8 cellular contexts compared by ENCODE assay signal in genomic region chr10:60944910-60945297, GRCh38. TPM values are rescaled to one million over a fixed set of nuclear protein-coding genes. Genes with fewer than 3 reads are reported as not detected.
DNase-seq lines count a peak whose midpoint lies in the region; ATAC-seq and TF ChIP-seq lines count a peak whose summit lies in the region.

No MANE protein-coding gene starts in this region.

- peak overlapping the region; percentile 66 to 86 (median 73) for H3K4me3 Mint-ChIP-seq in immature natural killer cell
- H3K4me3 Mint-ChIP-seq in stimulated activated memory B cell treated with anti-CD40 and anti-IgM and Interleukin-4, amounts not matched to agents 10 μg/mL and 1 μg/mL and 100 μg/mL, for 72 hours, result peak overlapping the region; percentile 86

- H3K27me3 Mint-ChIP-seq in immature natural killer cell (ENCODE audit: low read depth in 3 of 3), result peaks cover 7 to 14% (median 12%) of the 10 kb centered on the region in 3 donors
- H3K27me3 Mint-ChIP-seq in stimulated activated memory B cell treated with anti-CD40 and anti-IgM and Interleukin-4, amounts not matched to agents 10 μg/mL and 1 μg/mL and 100 μg/mL, for 72 hours, result peaks cover 35% of the 10 kb centered on the region

- no peak for ATAC-seq in stimulated activated memory B cell treated with anti-CD40 and anti-IgM and Interleukin-4, amounts not matched to agents 10 μg/mL and 1 μg/mL and 100 μg/mL, for 72 hours
- ATAC-seq in HG03045 (IDR thresholded peaks at IDR 0.05; ENCODE audit: unreplicated experiment) (no peak), HG03457 (IDR thresholded peaks at IDR 0.05; ENCODE audit: unreplicated experiment) (no peak)

- H3K4me3 ChIP-seq in HL-60 (replicated peaks; ENCODE audit: insufficient read depth, low read length), result peak overlapping the region; percentile 58; the same call in 1 of the 2 replicates

- H3K27ac ChIP-seq in HL-60 (replicated peaks), result no peak overlapping the region
- H3K27ac ChIP-seq in angular gyrus (ENCODE audit: low read depth, low read length), result peak overlapping the region; percentile 98

- H3K36me3 Mint-ChIP-seq in immature natural killer cell, result no peaks in the 10 kb centered on the region
- H3K36me3 Mint-ChIP-seq in stimulated activated memory B cell treated with anti-CD40 and anti-IgM and Interleukin-4, amounts not matched to agents 10 μg/mL and 1 μg/mL and 100 μg/mL, for 72 hours, result no peaks in the 10 kb centered on the region

- H3K27ac Mint-ChIP-seq in immature natural killer cell, result no peak overlapping the region
- H3K27ac Mint-ChIP-seq in stimulated activated memory B cell treated with anti-CD40 and anti-IgM and Interleukin-4, amounts not matched to agents 10 μg/mL and 1 μg/mL and 100 μg/mL, for 72 hours, result peak overlapping the region; percentile 64

- DNase-seq in HL-60 (ENCODE audit: low read depth in 1 of 2, low spot score in 1 of 2) (no peak), immature natural killer cell (no peak), CD1c-positive myeloid dendritic cell (ENCODE audit: extremely low spot score) (no peak), NCI-H2171 treated with DMSO at 0.1 percent for 48 hours (lab: John Stamatoyannopoulos, UW) (no peak)

- H3K4me1 Mint-ChIP-seq in immature natural killer cell, result peaks cover 13 to 21% of the 10 kb centered on the region in 2 donors
- H3K4me1 Mint-ChIP-seq in stimulated activated memory B cell treated with anti-CD40 and anti-IgM and Interleukin-4, amounts not matched to agents 10 μg/mL and 1 μg/mL and 100 μg/mL, for 72 hours, result peaks cover 18% of the 10 kb centered on the region

- no peaks in the 10 kb centered on the region for H3K27me3 ChIP-seq in HL-60 (ENCODE audit: insufficient read depth, poor library complexity, severe bottlenecking)

- no peak for TF ChIP-seq CTCF in HL-60 (IDR thresholded peaks at IDR 0.05; ENCODE audit: insufficient read depth, low read length)

- H3K9me3 Mint-ChIP-seq in immature natural killer cell, result no peaks in the 10 kb centered on the region
- H3K9me3 Mint-ChIP-seq in stimulated activated memory B cell treated with anti-CD40 and anti-IgM and Interleukin-4, amounts not matched to agents 10 μg/mL and 1 μg/mL and 100 μg/mL, for 72 hours, result no peaks in the 10 kb centered on the region

RNA-seq across cellular contexts. Expression of gene RHOBTB1, which starts 0.9 kb away (rescaled TPM):
- polyA plus RNA-seq in immature natural killer cell, result under 1 TPM in 2 of 3 donors, not detected in 1; 0.04 to 0.64 TPM
